3 cellular contexts compared by ENCODE assay signal in genomic region chr15:36924076-36924475, GRCh38.
TF ChIP-seq lines count a peak whose summit lies in the region.

No MANE protein-coding gene starts in this region.

TF ChIP-seq in SK-N-SH, 30 proteins besides CTCF, POLR2A, EP300 and RAD21:
- TF ChIP-seq REST (IDR thresholded peaks at IDR 0.05; ENCODE audit: low read depth, low read length) (no peak), TEAD4 (IDR thresholded peaks at IDR 0.05; ENCODE audit: borderline replicate concordance, insufficient read depth) (no peak), POLR2AphosphoS5 (IDR thresholded peaks at IDR 0.05; ENCODE audit: low read depth, low read length) (no peak), EZH2phosphoT487 (IDR thresholded peaks at IDR 0.05; ENCODE audit: borderline replicate concordance, low read depth) (no peak), RXRA (IDR thresholded peaks at IDR 0.05; ENCODE audit: borderline replicate concordance, low read depth) (no peak), GABPA (IDR thresholded peaks at IDR 0.05; ENCODE audit: low read depth) (no peak), MXI1 (IDR thresholded peaks at IDR 0.05; ENCODE audit: low read depth, low read length) (no peak), SMC3 (IDR thresholded peaks at IDR 0.05; ENCODE audit: low read depth, low read length) (no peak), YY1 (IDR thresholded peaks at IDR 0.05; ENCODE audit: low read depth) (no peak), TCF12 (IDR thresholded peaks at IDR 0.05) (no peak), USF2 (IDR thresholded peaks at IDR 0.05; ENCODE audit: borderline replicate concordance, low read depth, low read length) (no peak), IRF3 (IDR thresholded peaks at IDR 0.05; ENCODE audit: low read depth, low read length) (no peak), RFX5 (IDR thresholded peaks at IDR 0.05; ENCODE audit: low read length) (no peak), FOXM1 (IDR thresholded peaks at IDR 0.05; ENCODE audit: low read depth) (no peak), MEF2A (IDR thresholded peaks at IDR 0.05; ENCODE audit: borderline replicate concordance, low read depth) (no peak), TAF1 (IDR thresholded peaks at IDR 0.05; ENCODE audit: borderline replicate concordance, low read depth, low read length) (no peak), SIN3A (IDR thresholded peaks at IDR 0.05; ENCODE audit: borderline replicate concordance, low read depth, low read length) (no peak), ELF1 (IDR thresholded peaks at IDR 0.05) (no peak)

TF ChIP-seq in SK-N-SH treated with all-trans-retinoic acid at 6 μM for 48 hours, 23 proteins besides CTCF, POLR2A, EP300 and RAD21 (continued from another document):
- TF ChIP-seq PATZ1 (CRISPR knock-in tag; IDR thresholded peaks at IDR 0.05; ENCODE audit: borderline replicate concordance), result no peak
- TF ChIP-seq TOX (CRISPR knock-in tag; IDR thresholded peaks at IDR 0.05; ENCODE audit: borderline replicate concordance), result no peak

TF ChIP-seq in GM23338, 12 proteins besides CTCF, POLR2A, EP300 and RAD21 (continued from another document):
- TF ChIP-seq ZNF462 (CRISPR knock-in tag; IDR thresholded peaks at IDR 0.05) (no peak), NANOG (IDR thresholded peaks at IDR 0.05; ENCODE audit: borderline replicate concordance) (no peak), CREB1 (CRISPR knock-in tag; IDR thresholded peaks at IDR 0.05; ENCODE audit: low read depth) (no peak), STAT1 (IDR thresholded peaks at IDR 0.05; ENCODE audit: unreplicated experiment) (no peak), EZH2phosphoT487 (IDR thresholded peaks at IDR 0.05; ENCODE audit: unreplicated experiment) (no peak), REST (IDR thresholded peaks at IDR 0.05; ENCODE audit: unreplicated experiment) (no peak), ZNF114 (CRISPR knock-in tag; IDR thresholded peaks at IDR 0.05) (no peak), ETS1 (IDR thresholded peaks at IDR 0.05) (no peak), EZH2 (IDR thresholded peaks at IDR 0.05; ENCODE audit: low read depth, unreplicated experiment) (no peak), JUNB (IDR thresholded peaks at IDR 0.05; ENCODE audit: unreplicated experiment) (no peak), ZNF331 (CRISPR knock-in tag; IDR thresholded peaks at IDR 0.05; ENCODE audit: low read depth) (no peak)
